Comparison of ENCODE assay signal across 16 cellular contexts in genomic region chr3:64805248-64805647, GRCh38.
"Had no signal": no experiment of that assay in that cellular context is flagged by ENCODE, and none has a peak within 500 bp of the region (broad histone marks: within the 10 kb centered on the region; RNA-seq: fewer than 3 reads in every experiment).

No MANE protein-coding gene starts in this region.

- DNase-seq: KBM-7, MV-4-11, NCI-H1048, NCI-H1105, NCI-H1417, NCI-H1436 treated with DMSO at 0.1 percent for 48 hours, NCI-H1694, NCI-H187 treated with DMSO at 0.1 percent for 48 hours, NCI-H2029 treated with DMSO at 0.1 percent for 48 hours, NCI-H2107, NCI-H2227 treated with DMSO at 0.1 percent for 48 hours, NCI-H510A, NCI-H524 treated with DMSO at 0.1 percent for 48 hours, NCI-H69, NCI-H774, SHP77 had no signal
